In genomic region chr4:15720846-15721245, GRCh38 we compare ENCODE assay signal across 30 cellular contexts.
"Had no signal": no experiment of that assay in that cellular context is flagged by ENCODE, and none has a peak within 500 bp of the region (broad histone marks: within the 10 kb centered on the region; RNA-seq: fewer than 3 reads in every experiment).

No MANE protein-coding gene starts in this region.

- H3K36me3 ChIP-seq: ascending aorta, cardiac muscle cell, WERI-Rb-1 had no signal

- H3K27me3 ChIP-seq: ascending aorta, cardiac muscle cell had no signal

- H3K27ac ChIP-seq: ascending aorta, cardiac muscle cell, WERI-Rb-1 had no signal

- ATAC-seq: activated CD8-positive, alpha-beta memory T cell treated with anti-CD3 and anti-CD28 coated beads, Interleukin-2, amount 10 ng/mL, durations not matched to agents 7 days and 5 days had no signal

- DNase-seq: activated CD4-positive, alpha-beta memory T cell treated with anti-CD3 and anti-CD28 coated beads, Interleukin-2, amount 10 ng/mL, durations not matched to agents 7 days and 5 days; activated CD4-positive, alpha-beta T cell treated with anti-CD3 and anti-CD28 coated beads for 1 hour; activated CD4-positive, alpha-beta T cell treated with anti-CD3 and anti-CD28 coated beads for 48 hours; activated CD4-positive, CD25-positive, alpha-beta regulatory T cell; activated CD8-positive, alpha-beta memory T cell treated with anti-CD3 and anti-CD28 coated beads for 24 hours; activated CD8-positive, alpha-beta memory T cell treated with anti-CD3 and anti-CD28 coated beads, Interleukin-2, amount 10 ng/mL, durations not matched to agents 7 days and 5 days; activated CD8-positive, alpha-beta memory T cell treated with anti-CD3 and anti-CD28 coated beads, Interleukin-2, amount 50 U/mL, for 48 hours; activated effector memory CD4-positive, alpha-beta T cell treated with Interleukin-2 at 50 U/mL for 16 hours; activated naive CD4-positive, alpha-beta T cell; activated naive CD8-positive, alpha-beta T cell treated with anti-CD3 and anti-CD28 coated beads, Interleukin-2, amount 10 ng/mL, durations not matched to agents 7 days and 5 days; activated T-cell treated with anti-CD3 and anti-CD28 coated beads, Interleukin-2, amount 50 U/mL, for 48 hours; amygdala; NCI-H1048; NCI-H1105 treated with DMSO at 0.1 percent for 48 hours; NCI-H1436; NCI-H1694; NCI-H1930; NCI-H2081 treated with DMSO at 0.1 percent for 48 hours; NCI-H226; NCI-H446 treated with DMSO at 0.1 percent for 48 hours; NCI-H524 treated with DMSO at 0.1 percent for 48 hours; OCI-M1; Right ventricle myocardium superior; SW 1271; T-helper 1 cell; T-helper 2 cell; T-helper 9 cell; WERI-Rb-1 had no signal

- H3K9me3 ChIP-seq: ascending aorta had no signal

- H3K4me3 ChIP-seq: ascending aorta, cardiac muscle cell had no signal
